ENCODE assay signal across 32 cellular contexts in the genomic region with DNA sequence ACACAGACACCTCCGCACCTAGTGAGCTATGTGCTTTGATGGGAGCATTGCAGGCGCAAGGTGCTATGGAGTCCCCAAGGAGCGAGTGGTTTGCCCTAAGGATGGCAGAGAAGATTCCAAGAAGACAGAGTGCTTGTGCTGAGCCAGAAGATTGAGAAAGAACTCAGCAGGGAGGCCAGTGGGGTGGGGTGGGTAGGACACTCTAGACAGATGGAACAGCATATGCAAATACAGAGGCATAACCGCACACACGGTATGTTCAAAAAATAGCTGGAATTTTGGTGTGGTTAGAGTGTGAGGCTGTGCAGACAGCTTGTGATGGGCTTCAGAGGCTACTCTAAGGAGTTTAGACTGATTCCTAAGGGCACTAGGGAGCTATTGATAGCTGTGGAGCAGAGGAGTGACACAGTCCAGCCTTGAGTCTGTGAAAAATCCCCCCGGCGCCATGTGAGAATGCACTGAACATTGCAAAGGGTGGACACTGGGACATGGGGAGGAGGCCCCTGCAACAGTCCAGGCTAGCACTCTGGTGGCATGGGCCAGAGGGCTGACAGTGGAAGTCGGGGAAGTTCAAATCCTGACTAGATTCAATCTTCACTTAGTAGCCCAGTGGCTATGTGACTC. TPM values are rescaled to one million over a fixed set of nuclear protein-coding genes. Genes with fewer than 3 reads are reported as not detected.
A peak's percentile ranks its signal among the peaks of the same experiment; 100 is the strongest.
DNase-seq lines count a peak whose midpoint lies in the region; ATAC-seq, FAIRE-seq and TF ChIP-seq lines count a peak whose summit lies in the region.
"Had no signal": no experiment of that assay in that cellular context is flagged by ENCODE, and none has a peak within 500 bp of the region (broad histone marks: within the 10 kb centered on the region; RNA-seq: fewer than 3 reads in every experiment).

No MANE protein-coding gene starts in this region.

- no peak overlapping the region for H3K4me3 Mint-ChIP-seq in CD4-positive, alpha-beta T cell
- peak overlapping the region in 3 of 10 donors; percentile 11 to 65 (median 36) for H3K4me3 Mint-ChIP-seq in naive thymus-derived CD4-positive, alpha-beta T cell
- H3K4me3 Mint-ChIP-seq: activated naive CD4-positive, alpha-beta T cell treated with anti-CD3 and anti-CD28 coated beads for 36 hours had no signal

- peak overlapping the region; percentile 55 for H3K27ac Mint-ChIP-seq in CD4-positive, alpha-beta T cell
- peak overlapping the region in 5 of 9 donors; percentile 36 to 68 (median 60) for H3K27ac Mint-ChIP-seq in naive thymus-derived CD4-positive, alpha-beta T cell
- H3K27ac Mint-ChIP-seq: activated naive CD4-positive, alpha-beta T cell treated with anti-CD3 and anti-CD28 coated beads for 36 hours had no signal

- H3K36me3 Mint-ChIP-seq in CD4-positive, alpha-beta T cell (ENCODE audit: low read depth), result peaks cover 17% of the 10 kb centered on the region
- H3K36me3 Mint-ChIP-seq in naive thymus-derived CD4-positive, alpha-beta T cell, result peaks cover 0 to 15% (median 0%) of the 10 kb centered on the region in 5 donors

- no peak overlapping the region for H2AFZ ChIP-seq in OCI-LY7 (ENCODE audit: low read length)

- H3K4me1 Mint-ChIP-seq in CD4-positive, alpha-beta T cell (ENCODE audit: low read depth), result peaks cover 69% of the 10 kb centered on the region
- H3K4me1 Mint-ChIP-seq in naive thymus-derived CD4-positive, alpha-beta T cell, result peaks cover 9 to 92% (median 69%) of the 10 kb centered on the region in 7 donors

- CTCF ChIA-PET in CD4-positive, alpha-beta T cell (lab: Charles Lee), result interaction anchor here (1.3 kb wide), 1 partner anchor 19 kb away, joined by 4 read pairs; no protein-coding TSS in a partner anchor
- CTCF ChIA-PET in OCI-LY7 (lab: Charles Lee; ENCODE audit: unreplicated experiment), result interaction anchor here (0.5 kb wide), 1 partner anchor 35 kb away, joined by 8 read pairs; no protein-coding TSS in a partner anchor
- CTCF ChIA-PET in naive thymus-derived CD4-positive, alpha-beta T cell (lab: Charles Lee), result interaction anchor here (0.6 to 1.1 kb wide), 3 partner anchors 17 to 689 kb away, joined by 3 read pairs; no protein-coding TSS in a partner anchor

- no peak for TF ChIP-seq CTCF in CD4-positive, alpha-beta T cell (IDR thresholded peaks at IDR 0.05)
- TF ChIP-seq CTCF in OCI-LY7 (conservative IDR thresholded peaks at IDR 0.05; ENCODE audit: low read length), result no peak

- peak overlapping the region; percentile 4 for H3K27ac ChIP-seq in CD4-positive, alpha-beta T cell (ENCODE audit: low read depth, low read length)
- H3K27ac ChIP-seq in OCI-LY7 (ENCODE audit: low read depth, low read length, poor library complexity, severe bottlenecking), result peak overlapping the region; percentile 97
- H3K27ac ChIP-seq in naive thymus-derived CD4-positive, alpha-beta T cell (ENCODE audit: low read depth, low read length), result no peak overlapping the region
- H3K27ac ChIP-seq: brain microvascular endothelial cell, neutrophil, psoas muscle, sigmoid colon, SJSA1, thoracic aorta had no signal

- H3K27me3 ChIP-seq in CD4-positive, alpha-beta T cell (ENCODE audit: control insufficient read depth, insufficient read depth, low read length), result no peaks in the 10 kb centered on the region
- H3K27me3 ChIP-seq in naive thymus-derived CD4-positive, alpha-beta T cell (ENCODE audit: control insufficient read depth in 2 of 2, insufficient read depth in 2 of 2, low read length in 2 of 2), result no peaks in the 10 kb centered on the region

- H3K4me2 ChIP-seq in OCI-LY7 (ENCODE audit: low read length), result peak overlapping the region; percentile 94

- POLR2A ChIA-PET in CD4-positive, alpha-beta T cell (lab: Charles Lee), result no interaction called here
- POLR2A ChIA-PET in OCI-LY7 (lab: Charles Lee), result interaction anchor here (1.0 to 18.1 kb wide), 2 partner anchors 13 to 16 kb away, joined by 4 to 235 read pairs; a partner anchor contains a TSS
- POLR2A ChIA-PET in naive thymus-derived CD4-positive, alpha-beta T cell (lab: Charles Lee), result no interaction called here

- peaks cover 14% of the 10 kb centered on the region for H4K20me1 ChIP-seq in OCI-LY7 (ENCODE audit: insufficient read depth, low read length)

- ATAC-seq in CD4-positive, alpha-beta T cell (ENCODE audit: poor library complexity), result no peak
- no peak for ATAC-seq in naive thymus-derived CD4-positive, alpha-beta T cell
- no peak for ATAC-seq in GM18505 (IDR thresholded peaks at IDR 0.05; ENCODE audit: unreplicated experiment)
- ATAC-seq: left lobe of liver; psoas muscle; stimulated activated naive CD8-positive, alpha-beta T cell treated with anti-CD3 and anti-CD28 coated beads, Interleukin-15, Interleukin-2, amounts not matched to agents 100 U/mL and 50 U/mL, for 24 hours had no signal

- TF ChIP-seq POLR2A in GM18505 (IDR thresholded peaks at IDR 0.05; ENCODE audit: borderline replicate concordance, extremely low read depth, insufficient read depth, insufficient read length), result no peak

- no peak for DNase-seq in CD4-positive, alpha-beta T cell
- no peak for DNase-seq in GM19239 (ENCODE audit: insufficient read length, low spot score)
- DNase-seq in OCI-LY7 (ENCODE audit: low spot score), result no peak
- no peak for DNase-seq in naive thymus-derived CD4-positive, alpha-beta T cell
- no peak for DNase-seq in urothelium cell line (ENCODE audit: low spot score)
- DNase-seq in T1000 (lab: John Stamatoyannopoulos, UW), result no peak
- no peak for DNase-seq in midbrain (lab: John Stamatoyannopoulos, UW)
- DNase-seq: activated CD4-positive, alpha-beta T cell treated with anti-CD3 and anti-CD28 coated beads for 1 hour; activated naive CD4-positive, alpha-beta T cell treated with anti-CD3 and anti-CD28 coated beads for 36 hours; activated T-cell treated with anti-CD3 and anti-CD28 coated beads, Interleukin-2, amount 50 U/mL, for 48 hours; amniotic stem cell; brain microvascular endothelial cell; CD4-positive, alpha-beta memory T cell; mesenchymal stem cell; NCI-H1092; NCI-H1930; NCI-H526 treated with DMSO at 0.1 percent for 48 hours; psoas muscle; sigmoid colon; stimulated activated CD4-positive, alpha-beta T cell treated with anti-CD3 and anti-CD28 coated beads, Interleukin-15, amount 100 ng/mL, for 24 hours; stimulated activated naive CD8-positive, alpha-beta T cell treated with anti-CD3 and anti-CD28 coated beads, Interleukin-15, Interleukin-2, amounts not matched to agents 100 U/mL and 50 U/mL, for 24 hours; T-helper 1 cell had no signal

- BruUV-seq in OCI-LY7 (replicated peaks; lab: Mats Ljungman, UMichigan), result no TSS peak

- H3K79me2 ChIP-seq in OCI-LY7 (ENCODE audit: insufficient read depth, low read depth, low read length), result peaks cover 97% of the 10 kb centered on the region

- H3K4me1 ChIP-seq in OCI-LY7 (ENCODE audit: insufficient read depth, low read length, poor library complexity, severe bottlenecking), result peaks cover 100% of the 10 kb centered on the region
- peaks cover 12 to 51% of the 10 kb centered on the region in 2 donors for H3K4me1 ChIP-seq in naive thymus-derived CD4-positive, alpha-beta T cell (ENCODE audit: control insufficient read depth in 2 of 2, insufficient read depth in 2 of 2, low read length in 2 of 2)
- H3K4me1 ChIP-seq: psoas muscle, sigmoid colon, SJSA1 had no signal

- peak; percentile 14 for FAIRE-seq in GM19239 (lab: Jason Lieb, UNC)
- FAIRE-seq in urothelium cell line (lab: Jason Lieb, UNC), result no peak
- FAIRE-seq: endothelial cell of umbilical vein, G401.6, TTC549 had no signal

- peak overlapping the region; percentile 40 for H3K4me3 ChIP-seq in OCI-LY7 (ENCODE audit: low read depth, low read length, poor library complexity, severe bottlenecking)
- no peak overlapping the region for H3K4me3 ChIP-seq in naive thymus-derived CD4-positive, alpha-beta T cell (ENCODE audit: low read length)
- H3K4me3 ChIP-seq: psoas muscle, sigmoid colon, SJSA1, thoracic aorta had no signal

- peaks cover 100% of the 10 kb centered on the region for H3K36me3 ChIP-seq in OCI-LY7 (ENCODE audit: insufficient read depth, low read length)
- peaks cover 0 to 12% (median 0%) of the 10 kb centered on the region in 3 experiments for H3K36me3 ChIP-seq in naive thymus-derived CD4-positive, alpha-beta T cell (ENCODE audit: control insufficient read depth in 2 of 3, insufficient read depth in 3 of 3, low read length in 3 of 3)
- H3K36me3 ChIP-seq: brain microvascular endothelial cell, neutrophil, sigmoid colon, SJSA1, thoracic aorta had no signal

- no peaks in the 10 kb centered on the region for H3K9me2 ChIP-seq in OCI-LY7 (ENCODE audit: insufficient read depth, low read length)

- intact Hi-C loops in CD4-positive, alpha-beta T cell (cut with DNase I, micrococcal nuclease), result no loop called here
- intact Hi-C loops in OCI-LY7 (cut with micrococcal nuclease; ENCODE audit: unreplicated experiment), result no loop called here
- intact Hi-C loops in naive thymus-derived CD4-positive, alpha-beta T cell (cut with micrococcal nuclease), result no loop called here

- H3K9me3 ChIP-seq in CD4-positive, alpha-beta T cell (ENCODE audit: control insufficient read depth, low read length), result no peaks in the 10 kb centered on the region
- H3K9me3 ChIP-seq in OCI-LY7 (ENCODE audit: low read length), result no peaks in the 10 kb centered on the region
- H3K9me3 ChIP-seq in naive thymus-derived CD4-positive, alpha-beta T cell (ENCODE audit: control insufficient read depth in 2 of 3, low read length in 3 of 3), result no peaks in the 10 kb centered on the region
- H3K9me3 ChIP-seq: neutrophil, psoas muscle, sigmoid colon, SJSA1, thoracic aorta had no signal

- no peaks in the 10 kb centered on the region for H3K27me3 Mint-ChIP-seq in CD4-positive, alpha-beta T cell
- no peaks in the 10 kb centered on the region for H3K27me3 Mint-ChIP-seq in naive thymus-derived CD4-positive, alpha-beta T cell
- H3K27me3 Mint-ChIP-seq: CD4-positive, alpha-beta memory T cell had no signal

- no peaks in the 10 kb centered on the region for H3K9me3 Mint-ChIP-seq in CD4-positive, alpha-beta T cell
- no peaks in the 10 kb centered on the region for H3K9me3 Mint-ChIP-seq in naive thymus-derived CD4-positive, alpha-beta T cell
- H3K9me3 Mint-ChIP-seq: activated naive CD4-positive, alpha-beta T cell treated with anti-CD3 and anti-CD28 coated beads for 36 hours; CD4-positive, alpha-beta memory T cell had no signal

RNA-seq across cellular contexts. Expression of a gene that starts 11.9 kb away (rescaled TPM):
- 10 to 100 TPM; 14.0 to 14.2 TPM for total RNA-seq in CD4-positive, alpha-beta T cell
- 263 and 293 TPM in 2 replicates for total RNA-seq in OCI-LY7 (2014; rRNA removed; shearing (Covaris generic))
- 510 and 535 TPM in 2 replicates for total RNA-seq in OCI-LY7 (2022)
- total RNA-seq in naive thymus-derived CD4-positive, alpha-beta T cell, result 10 to 100 TPM in 2 of 5 experiments, 1 to 10 TPM in 2, not detected in 1; 4.2 to 15.8 (median 8.8) TPM
- polyA plus RNA-seq in naive thymus-derived CD4-positive, alpha-beta T cell, result 1 to 10 TPM in 1 of 2 donors, under 1 TPM in 1; 0.80 to 4.2 TPM
- total RNA-seq: chondrocyte, RPMI7951, SJSA1 had no signal

Comparison
In these comparisons a context has a peak if more than half of its experiments do, and no peak if none do; other contexts are left out.
1. RNA of a gene that starts 11.9 kb away (total RNA-seq): 263 to 535 TPM in OCI-LY7; 14.0 to 14.2 TPM in CD4-positive, alpha-beta T cell and 4.2 to 15.8 TPM in naive thymus-derived CD4-positive, alpha-beta T cell; every median in the first group is over 10 times any median in the second.